ENCODE assay signal across 33 cellular contexts in genomic region chr20:51190783-51191180, GRCh38.
DNase-seq lines count a peak whose midpoint lies in the region; ATAC-seq and TF ChIP-seq lines count a peak whose summit lies in the region.
"Had no signal": no experiment of that assay in that cellular context is flagged by ENCODE, and none has a peak within 500 bp of the region (broad histone marks: within the 10 kb centered on the region; RNA-seq: fewer than 3 reads in every experiment).

No MANE protein-coding gene starts in this region.

- H3K27ac ChIP-seq in osteoblast (ENCODE audit: low read depth, low read length): no peak overlapping the region
- H3K27ac ChIP-seq: BLaER1 treated with 17β-estradiol and CSF1 and Interleukin-3, amounts not matched to agents 10 nM and 100 nM; body of pancreas; colonic mucosa; epithelial cell of prostate; lower lobe of right lung; skin epidermis had no signal

- H3K9me3 ChIP-seq in osteoblast (ENCODE audit: low read depth, low read length): no peaks in the 10 kb centered on the region
- H3K9me3 ChIP-seq: body of pancreas, colonic mucosa, lower lobe of right lung, mucosa of descending colon, SK-N-SH had no signal

- H3K79me2 ChIP-seq in osteoblast (ENCODE audit: insufficient read depth, low read length): no peaks in the 10 kb centered on the region

- no peaks in the 10 kb centered on the region for H4K20me1 ChIP-seq in osteoblast (ENCODE audit: insufficient read depth, low read length)
- H4K20me1 ChIP-seq: BLaER1 treated with 17β-estradiol and CSF1 and Interleukin-3, amounts not matched to agents 10 nM and 100 nM had no signal

- no peak overlapping the region for H3K4me3 ChIP-seq in fibroblast of pulmonary artery (replicated peaks; ENCODE audit: low read depth, low read length)
- H3K4me3 ChIP-seq in osteoblast (ENCODE audit: insufficient read depth, low read length): no peak overlapping the region
- H3K4me3 ChIP-seq: BLaER1 treated with 17β-estradiol and CSF1 and Interleukin-3, amounts not matched to agents 10 nM and 100 nM; body of pancreas; colonic mucosa; lower lobe of right lung; mucosa of descending colon; skin epidermis had no signal

- no peak for ATAC-seq in HG02938 (IDR thresholded peaks at IDR 0.05; ENCODE audit: unreplicated experiment)
- ATAC-seq: activated T-cell treated with anti-CD3 and anti-CD28 coated beads, Interleukin-2, amount 50 U/mL, for 72 hours; body of pancreas; lower lobe of right lung; mucosa of descending colon; natural killer cell treated with Interleukin-12 subunit alpha and Interleukin-12 subunit beta and Interleukin-15 and Interleukin-18, amount 100 ng/mL, for 72 hours; PC-3; T-helper 17 cell had no signal

- CTCF ChIA-PET in Calu3 (lab: Charles Lee): no interaction called here

- intact Hi-C loops in Calu3 (cut with micrococcal nuclease; ENCODE audit: unreplicated experiment): no loop called here

- H3K4me1 ChIP-seq in osteoblast (ENCODE audit: insufficient read depth, low read length): peaks cover 16% of the 10 kb centered on the region
- H3K4me1 ChIP-seq: BLaER1 treated with 17β-estradiol and CSF1 and Interleukin-3, amounts not matched to agents 10 nM and 100 nM; colonic mucosa; lower lobe of right lung had no signal

- no peaks in the 10 kb centered on the region for H3K36me3 Mint-ChIP-seq in Calu3 (ENCODE audit: insufficient read depth, unreplicated experiment)
- H3K36me3 Mint-ChIP-seq: natural killer cell treated with Interleukin-12 subunit alpha and Interleukin-12 subunit beta and Interleukin-15 and Interleukin-18, amount 100 ng/mL, for 72 hours had no signal

- H2AFZ ChIP-seq in osteoblast (ENCODE audit: low read length): peak overlapping the region; percentile 63

- H3K36me3 ChIP-seq in osteoblast (ENCODE audit: insufficient read depth, low read length): no peaks in the 10 kb centered on the region
- H3K36me3 ChIP-seq: BLaER1 treated with 17β-estradiol and CSF1 and Interleukin-3, amounts not matched to agents 10 nM and 100 nM; colonic mucosa; lower lobe of right lung had no signal

- peaks cover 8% of the 10 kb centered on the region for H3K4me1 Mint-ChIP-seq in Calu3 (ENCODE audit: low read depth, unreplicated experiment)
- H3K4me1 Mint-ChIP-seq: T-helper 17 cell had no signal

- H3K27ac Mint-ChIP-seq in Calu3 (ENCODE audit: unreplicated experiment): no peak overlapping the region
- H3K27ac Mint-ChIP-seq: activated T-cell treated with anti-CD3 and anti-CD28 coated beads, Interleukin-2, amount 50 U/mL, for 72 hours; natural killer cell treated with Interleukin-12 subunit alpha and Interleukin-12 subunit beta and Interleukin-15 and Interleukin-18, amount 100 ng/mL, for 72 hours; T-helper 17 cell had no signal

- H3K27me3 Mint-ChIP-seq in Calu3 (ENCODE audit: unreplicated experiment): no peaks in the 10 kb centered on the region

- no peak overlapping the region for H3K4me3 Mint-ChIP-seq in Calu3 (ENCODE audit: low read depth, unreplicated experiment)
- H3K4me3 Mint-ChIP-seq: activated T-cell treated with anti-CD3 and anti-CD28 coated beads, Interleukin-2, amount 50 U/mL, for 72 hours; natural killer cell treated with Interleukin-12 subunit alpha and Interleukin-12 subunit beta and Interleukin-15 and Interleukin-18, amount 100 ng/mL, for 72 hours; T-helper 17 cell had no signal

- no TSS peak for BruUV-seq in Calu3 (replicated peaks; lab: Mats Ljungman, UMichigan)

- H3K4me2 ChIP-seq in osteoblast (ENCODE audit: insufficient read depth, low read length): peak overlapping the region; percentile 43
- H3K4me2 ChIP-seq: BLaER1 treated with 17β-estradiol and CSF1 and Interleukin-3, amounts not matched to agents 10 nM and 100 nM; SK-N-SH had no signal

- TF ChIP-seq CTCF in fibroblast of pulmonary artery (IDR thresholded peaks at IDR 0.05; ENCODE audit: low read length, missing control alignments): peak; percentile 2
- TF ChIP-seq CTCF in osteoblast (IDR thresholded peaks at IDR 0.05; ENCODE audit: extremely low read depth, low read depth, low read length): no peak
- no peak for TF ChIP-seq CTCF in Calu3 (IDR thresholded peaks at IDR 0.05; ENCODE audit: unreplicated experiment)

- peak; percentile 36 for DNase-seq in COLO829 (ENCODE audit: low spot score)
- DNase-seq in amniotic epithelial cell (ENCODE audit: low read depth): peak; percentile 76
- DNase-seq in fibroblast of pulmonary artery (ENCODE audit: low read depth): peak; percentile 67
- no peak for DNase-seq in osteoblast (ENCODE audit: insufficient read length, low spot score, missing footprints)
- no peak for DNase-seq in NCI-H226
- DNase-seq in Calu3: no peak
- DNase-seq: ACHN; activated CD4-positive, alpha-beta T cell treated with anti-CD3 and anti-CD28 coated beads, Interleukin-2, amount 50 U/mL, for 48 hours; activated CD4-positive, CD25-positive, alpha-beta regulatory T cell treated with anti-CD3 and anti-CD28 coated beads, Interleukin-2, amount 50 U/mL, for 72 hours; activated naive CD4-positive, alpha-beta T cell treated with Interleukin-2 at 50 U/mL for 16 hours; activated T-cell treated with anti-CD3 and anti-CD28 coated beads, Interleukin-2, amount 50 U/mL, for 72 hours; body of pancreas; colonic mucosa; COR-L47; effector CD8-positive, alpha-beta T cell; GDM1; H7; KG1; kidney; lower lobe of right lung; mucosa of descending colon; NCI-H1105; NCI-H187; NCI-H69; PC-3; SK-N-SH; stimulated activated naive CD4-positive, alpha-beta T cell; T-helper 17 cell had no signal

- H3K9me3 Mint-ChIP-seq in Calu3 (ENCODE audit: low read depth, unreplicated experiment): no peaks in the 10 kb centered on the region
- H3K9me3 Mint-ChIP-seq: activated T-cell treated with anti-CD3 and anti-CD28 coated beads, Interleukin-2, amount 50 U/mL, for 72 hours; natural killer cell treated with Interleukin-12 subunit alpha and Interleukin-12 subunit beta and Interleukin-15 and Interleukin-18, amount 100 ng/mL, for 72 hours had no signal

- no peaks in the 10 kb centered on the region for H3K27me3 ChIP-seq in osteoblast (ENCODE audit: insufficient read depth, low read length)
- H3K27me3 ChIP-seq: BLaER1 treated with 17β-estradiol and CSF1 and Interleukin-3, amounts not matched to agents 10 nM and 100 nM; body of pancreas; colonic mucosa had no signal

Comparison
In these comparisons a context has a peak if more than half of its experiments do, and no peak if none do; other contexts are left out.
1. DNase-seq: peak in COLO829 (single experiment), amniotic epithelial cell (single experiment) and fibroblast of pulmonary artery (single experiment); none in osteoblast (single experiment), NCI-H226 (single experiment) and Calu3 (single experiment).